10 cellular contexts compared by ENCODE assay signal in the genomic region with DNA sequence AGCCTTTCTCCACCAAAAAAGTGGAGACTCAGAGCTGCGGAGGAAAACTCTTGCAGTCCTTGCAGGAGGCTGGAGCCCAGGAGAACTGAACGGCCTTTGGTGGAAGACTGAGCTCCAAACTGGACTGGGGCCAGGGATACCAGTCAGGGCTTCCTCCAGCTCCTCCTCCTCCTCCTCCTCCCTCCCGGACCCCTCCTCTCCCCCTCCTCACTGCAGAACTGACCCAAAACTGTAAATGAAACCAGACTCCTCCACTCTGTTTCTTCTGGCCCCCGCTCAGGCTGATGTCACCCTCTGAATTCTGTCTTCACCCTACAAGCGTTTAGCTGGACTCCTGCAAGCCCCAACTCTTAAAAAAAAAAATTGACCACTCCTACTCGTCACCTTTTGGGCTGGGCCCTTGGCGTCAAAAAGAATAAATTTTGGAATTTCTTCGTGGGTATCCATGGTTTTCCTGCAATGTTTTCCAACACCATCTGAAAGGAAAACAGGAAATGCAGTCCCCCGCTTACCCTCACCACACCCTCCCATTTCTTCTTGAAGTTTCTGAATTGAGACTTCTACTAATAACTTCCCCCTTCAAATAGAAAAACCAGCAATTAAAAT. TPM values are rescaled to one million over a fixed set of nuclear protein-coding genes. Genes with fewer than 3 reads are reported as not detected.
A peak's percentile ranks its signal among the peaks of the same experiment; 100 is the strongest.
DNase-seq lines count a peak whose midpoint lies in the region; ATAC-seq and TF ChIP-seq lines count a peak whose summit lies in the region.
"Had no signal": no experiment of that assay in that cellular context is flagged by ENCODE, and none has a peak within 500 bp of the region (broad histone marks: within the 10 kb centered on the region; RNA-seq: fewer than 3 reads in every experiment).

A gene with protein sequence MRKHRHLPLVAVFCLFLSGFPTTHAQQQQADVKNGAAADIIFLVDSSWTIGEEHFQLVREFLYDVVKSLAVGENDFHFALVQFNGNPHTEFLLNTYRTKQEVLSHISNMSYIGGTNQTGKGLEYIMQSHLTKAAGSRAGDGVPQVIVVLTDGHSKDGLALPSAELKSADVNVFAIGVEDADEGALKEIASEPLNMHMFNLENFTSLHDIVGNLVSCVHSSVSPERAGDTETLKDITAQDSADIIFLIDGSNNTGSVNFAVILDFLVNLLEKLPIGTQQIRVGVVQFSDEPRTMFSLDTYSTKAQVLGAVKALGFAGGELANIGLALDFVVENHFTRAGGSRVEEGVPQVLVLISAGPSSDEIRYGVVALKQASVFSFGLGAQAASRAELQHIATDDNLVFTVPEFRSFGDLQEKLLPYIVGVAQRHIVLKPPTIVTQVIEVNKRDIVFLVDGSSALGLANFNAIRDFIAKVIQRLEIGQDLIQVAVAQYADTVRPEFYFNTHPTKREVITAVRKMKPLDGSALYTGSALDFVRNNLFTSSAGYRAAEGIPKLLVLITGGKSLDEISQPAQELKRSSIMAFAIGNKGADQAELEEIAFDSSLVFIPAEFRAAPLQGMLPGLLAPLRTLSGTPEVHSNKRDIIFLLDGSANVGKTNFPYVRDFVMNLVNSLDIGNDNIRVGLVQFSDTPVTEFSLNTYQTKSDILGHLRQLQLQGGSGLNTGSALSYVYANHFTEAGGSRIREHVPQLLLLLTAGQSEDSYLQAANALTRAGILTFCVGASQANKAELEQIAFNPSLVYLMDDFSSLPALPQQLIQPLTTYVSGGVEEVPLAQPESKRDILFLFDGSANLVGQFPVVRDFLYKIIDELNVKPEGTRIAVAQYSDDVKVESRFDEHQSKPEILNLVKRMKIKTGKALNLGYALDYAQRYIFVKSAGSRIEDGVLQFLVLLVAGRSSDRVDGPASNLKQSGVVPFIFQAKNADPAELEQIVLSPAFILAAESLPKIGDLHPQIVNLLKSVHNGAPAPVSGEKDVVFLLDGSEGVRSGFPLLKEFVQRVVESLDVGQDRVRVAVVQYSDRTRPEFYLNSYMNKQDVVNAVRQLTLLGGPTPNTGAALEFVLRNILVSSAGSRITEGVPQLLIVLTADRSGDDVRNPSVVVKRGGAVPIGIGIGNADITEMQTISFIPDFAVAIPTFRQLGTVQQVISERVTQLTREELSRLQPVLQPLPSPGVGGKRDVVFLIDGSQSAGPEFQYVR (N-terminal part only) (minus strand): TSS at position 109 of the 606 bp plus-strand sequence. CDS start 17,347 bp downstream, outside the sequence.

- TF ChIP-seq CTCF in astrocyte of the cerebellum (IDR thresholded peaks at IDR 0.05; ENCODE audit: low read depth, low read length, missing control alignments) (no peak), right atrium auricular region (IDR thresholded peaks at IDR 0.05) (no peak)

- H3K4me1 ChIP-seq in right atrium auricular region = no peaks in the 10 kb centered on the region

- DNase-seq in EL = peak; percentile 91
- no peak for DNase-seq in astrocyte of the cerebellum (ENCODE audit: low read depth)
- DNase-seq in right atrium auricular region (ENCODE audit: low spot score) = peak; percentile 72
- DNase-seq in skeletal muscle cell (ENCODE audit: low read depth) = peak; percentile 96
- DNase-seq in foreskin melanocyte = no peak
- DNase-seq in NCI-H526 (lab: John Stamatoyannopoulos, UW) = no peak
- DNase-seq: DMS153 had no signal

- H3K36me3 ChIP-seq in right atrium auricular region = no peaks in the 10 kb centered on the region

- peak within 1 kb of the TSS; percentile 81 to 83 for H3K27ac ChIP-seq in right atrium auricular region

- H3K27me3 ChIP-seq in right atrium auricular region = no peaks in the 10 kb centered on the region

- peak within 1 kb of the TSS; percentile 60 for H3K4me3 ChIP-seq in astrocyte of the cerebellum (ENCODE audit: low read depth, low read length)
- H3K4me3 ChIP-seq in right atrium auricular region = peak within 1 kb of the TSS; percentile 39 to 54
- peak within 1 kb of the TSS; percentile 65 for H3K4me3 ChIP-seq in skeletal muscle cell (ENCODE audit: low read depth, low read length)

- ATAC-seq in HG03442 (IDR thresholded peaks at IDR 0.05; ENCODE audit: unreplicated experiment) = no peak
- ATAC-seq in GM21447 (IDR thresholded peaks at IDR 0.05; ENCODE audit: unreplicated experiment) = no peak
- ATAC-seq: natural killer cell treated with Interleukin-12 subunit alpha and Interleukin-12 subunit beta and Interleukin-15 and Interleukin-18, amount 100 ng/mL, for 72 hours had no signal

- in situ Hi-C loops in astrocyte of the cerebellum (cut with HindIII; ENCODE audit: low sequenced_read_pairs) = no loop called here

- no peaks in the 10 kb centered on the region for H3K9me3 ChIP-seq in right atrium auricular region

RNA-seq across cellular contexts. Expression of the gene that starts here (rescaled TPM):
- total RNA-seq in right atrium auricular region = 100 to 1,000 TPM in 1 of 2 donors, 10 to 100 TPM in 1; 61.6 to 103 TPM

Comparison
In these comparisons a context has a peak if more than half of its experiments do, and no peak if none do; other contexts are left out.
1. DNase-seq: peak in EL (single experiment), right atrium auricular region (single experiment) and skeletal muscle cell (single experiment); none in astrocyte of the cerebellum (single experiment), foreskin melanocyte (single experiment) and NCI-H526 (0 of 2).
2. Peak in every context shown above with its lines, with median percentiles within 50 percentile points of each other: H3K4me3 ChIP-seq.